ENCODE assay signal across 17 cellular contexts in genomic region chr15:66570327-66570726, GRCh38. TPM values are rescaled to one million over a fixed set of nuclear protein-coding genes. Genes with fewer than 3 reads are reported as not detected.
DNase-seq lines count a peak whose midpoint lies in the region; ATAC-seq, FAIRE-seq and TF ChIP-seq lines count a peak whose summit lies in the region.
"Had no signal": no experiment of that assay in that cellular context is flagged by ENCODE, and none has a peak within 500 bp of the region (broad histone marks: within the 10 kb centered on the region; RNA-seq: fewer than 3 reads in every experiment).

No MANE protein-coding gene starts in this region.

- H4K20me1 ChIP-seq in IMR-90 (ENCODE audit: insufficient read depth, low read length), result no peaks in the 10 kb centered on the region; the same call in 1 of the 2 replicates
- H4K20me1 ChIP-seq: BLaER1 had no signal

- H3K4me3 Mint-ChIP-seq in neural crest cell, result no peak overlapping the region
- H3K4me3 Mint-ChIP-seq in natural killer cell, result no peak overlapping the region
- H3K4me3 Mint-ChIP-seq: CD8-positive, alpha-beta memory T cell had no signal

- POLR2A ChIA-PET in IMR-90 (lab: Charles Lee; ENCODE audit: unreplicated experiment), result no interaction called here

- no peak overlapping the region for H3K9ac ChIP-seq in IMR-90 (ENCODE audit: low read depth, low read length)
- no peak overlapping the region for H3K9ac ChIP-seq in kidney (ENCODE audit: low read length in 2 of 2)
- H3K9ac ChIP-seq: BLaER1, GM23248 had no signal

- FAIRE-seq in kidney (lab: Jason Lieb, UNC), result no peak
- FAIRE-seq: H54 had no signal

- H3K36me3 Mint-ChIP-seq in neural crest cell (ENCODE audit: low read depth), result no peaks in the 10 kb centered on the region
- H3K36me3 Mint-ChIP-seq in natural killer cell, result no peaks in the 10 kb centered on the region
- H3K36me3 Mint-ChIP-seq: CD8-positive, alpha-beta memory T cell had no signal

- CTCF ChIA-PET in IMR-90 (lab: Yijun Ruan, JAX), result no interaction called here

- H3K23ac ChIP-seq in IMR-90 (ENCODE audit: low read depth, low read length), result no peak overlapping the region

- H4K5ac ChIP-seq in IMR-90 (ENCODE audit: low read depth, low read length), result no peak overlapping the region

- no peak overlapping the region for H2BK20ac ChIP-seq in IMR-90 (ENCODE audit: low read depth, low read length)

- dilution Hi-C loops in IMR-90 (cut with HindIII; ENCODE audit: low sequenced_read_pairs, unreplicated experiment), result no loop called here

- TF ChIP-seq CTCF in IMR-90 (conservative IDR thresholded peaks at IDR 0.05; ENCODE audit: low read depth, low read length) (no peak), kidney (IDR thresholded peaks at IDR 0.05; ENCODE audit: borderline replicate concordance, extremely low read depth, insufficient read depth) (no peak), neural crest cell (conservative IDR thresholded peaks at IDR 0.05) (no peak), suprapubic skin (IDR thresholded peaks at IDR 0.05) (no peak), natural killer cell (IDR thresholded peaks at IDR 0.05) (no peak)

- H2BK120ac ChIP-seq in IMR-90 (ENCODE audit: low read depth, low read length), result no peak overlapping the region

- H3K4ac ChIP-seq in IMR-90 (ENCODE audit: low read depth, low read length), result no peak overlapping the region

- H3K4me1 Mint-ChIP-seq in neural crest cell (peaks cover 24% of the 10 kb centered on the region), natural killer cell (peaks cover 7% of the 10 kb centered on the region in 2 donors)

- TF ChIP-seq POLR2A in IMR-90 (IDR thresholded peaks at IDR 0.05; ENCODE audit: low read depth, low read length), result no peak
- no peak for TF ChIP-seq POLR2A in suprapubic skin (IDR thresholded peaks at IDR 0.05)

- no peak overlapping the region for H3K18ac ChIP-seq in IMR-90 (ENCODE audit: low read depth, low read length)

- 74% methylated on average over 3 of the region's 3 CpGs; no CpG with 5 or more reads in 1 of the 2 experiments for WGBS in IMR-90 (ENCODE audit: extremely low coverage in 2 of 2, insufficient read length in 1 of 2), 2 experiments
- 80% methylated on average over 3 of the region's 3 CpGs for WGBS in suprapubic skin

- H3K27me3 ChIP-seq in IMR-90 (ENCODE audit: control insufficient read depth, insufficient read depth, low read length) (no peaks in the 10 kb centered on the region), suprapubic skin (no peaks in the 10 kb centered on the region)
- H3K27me3 ChIP-seq: BLaER1 had no signal

- H3K56ac ChIP-seq in IMR-90 (ENCODE audit: extremely low read depth, insufficient read depth, low read length), result no peak overlapping the region

- H3K4me2 ChIP-seq in IMR-90 (ENCODE audit: low read depth, low read length), result no peak overlapping the region
- H3K4me2 ChIP-seq: BLaER1 had no signal

- no peak overlapping the region for H4K91ac ChIP-seq in IMR-90 (ENCODE audit: insufficient read depth, low read depth, low read length)

- H3K79me1 ChIP-seq in IMR-90 (ENCODE audit: low read depth in 1 of 2, low read length in 2 of 2), result peaks cover 0 to 3% of the 10 kb centered on the region in 2 experiments; a peak in 1 of 4 replicates

- no TSS peak for BruUV-seq in IMR-90 (replicated peaks; lab: Mats Ljungman, UMichigan)

- no peaks in the 10 kb centered on the region for H3K36me3 ChIP-seq in IMR-90 (ENCODE audit: control insufficient read depth, insufficient read depth, low read length)
- no peaks in the 10 kb centered on the region for H3K36me3 ChIP-seq in kidney (ENCODE audit: control insufficient read depth in 1 of 2, insufficient read depth in 2 of 2, low read length in 2 of 2)
- H3K36me3 ChIP-seq in suprapubic skin, result no peaks in the 10 kb centered on the region
- H3K36me3 ChIP-seq: BLaER1 had no signal

- H3K27ac Mint-ChIP-seq in neural crest cell (ENCODE audit: unreplicated experiment) (peak overlapping the region; percentile 15), natural killer cell (no peak overlapping the region)

- no peak overlapping the region for H4K8ac ChIP-seq in IMR-90 (ENCODE audit: low read depth in 2 of 2, low read length in 2 of 2)

- peaks cover 20% of the 10 kb centered on the region for H3K4me1 ChIP-seq in IMR-90 (ENCODE audit: control insufficient read depth, insufficient read depth, low read length)
- H3K4me1 ChIP-seq in kidney (ENCODE audit: control insufficient read depth in 1 of 2, insufficient read depth in 1 of 2, low read depth in 1 of 2, low read length in 2 of 2), result no peaks in the 10 kb centered on the region
- H3K4me1 ChIP-seq in suprapubic skin, result no peaks in the 10 kb centered on the region

- in situ Hi-C loops in IMR-90 (cut with MboI; ENCODE audit: low sequenced_read_pairs), result no loop called here

- intact Hi-C loops in IMR-90 (cut with micrococcal nuclease), result no loop called here
- intact Hi-C loops in kidney (cut with DNase I), result no loop called here
- intact Hi-C loops in natural killer cell (cut with micrococcal nuclease), result no loop called here

- no peak for TF ChIP-seq EP300 in suprapubic skin (IDR thresholded peaks at IDR 0.05)

- H3K27ac ChIP-seq in IMR-90 (ENCODE audit: insufficient read depth, low read length), result no peak overlapping the region
- H3K27ac ChIP-seq in kidney (ENCODE audit: low read depth in 2 of 2, low read length in 2 of 2), result no peak overlapping the region
- H3K27ac ChIP-seq in suprapubic skin, result no peak overlapping the region
- H3K27ac ChIP-seq: BLaER1, GM23248, HL-60 had no signal

- peak overlapping the region; percentile 37; the same call in 1 of the 2 replicates for H2AK5ac ChIP-seq in IMR-90 (ENCODE audit: low read depth, low read length)

- no peaks in the 10 kb centered on the region for H3K9me3 Mint-ChIP-seq in neural crest cell
- no peaks in the 10 kb centered on the region for H3K9me3 Mint-ChIP-seq in natural killer cell
- H3K9me3 Mint-ChIP-seq: CD8-positive, alpha-beta memory T cell had no signal

- no peak overlapping the region for H3K14ac ChIP-seq in IMR-90 (replicated peaks; ENCODE audit: low read depth, low read length)

- no peak overlapping the region for H2BK5ac ChIP-seq in IMR-90 (ENCODE audit: low read depth, low read length, poor library complexity, severe bottlenecking)

- H3K27me3 Mint-ChIP-seq in neural crest cell (ENCODE audit: low read depth), result no peaks in the 10 kb centered on the region
- H3K27me3 Mint-ChIP-seq in natural killer cell (ENCODE audit: low read depth in 2 of 2), result no peaks in the 10 kb centered on the region

- ATAC-seq in IMR-90 (ENCODE audit: low read depth) (no peak), natural killer cell (no peak)
- ATAC-seq: HCT116 had no signal

- H2AK9ac ChIP-seq in IMR-90 (replicated peaks; ENCODE audit: low read depth, low read length, poor library complexity), result no peak overlapping the region

- TF ChIP-seq RAD21 in IMR-90 (IDR thresholded peaks at IDR 0.05; ENCODE audit: low read length), result no peak

- H3K4me3 ChIP-seq in IMR-90 (ENCODE audit: insufficient read depth, low read depth, low read length) (no peak overlapping the region), kidney (ENCODE audit: low read length in 2 of 2) (no peak overlapping the region), suprapubic skin (no peak overlapping the region)
- H3K4me3 ChIP-seq: BLaER1, GM23248 had no signal

- H3K9me3 ChIP-seq in IMR-90 (ENCODE audit: control insufficient read depth, insufficient read depth, low read length), result no peaks in the 10 kb centered on the region
- no peaks in the 10 kb centered on the region for H3K9me3 ChIP-seq in kidney (ENCODE audit: control insufficient read depth in 1 of 2, low read length in 2 of 2)
- H3K9me3 ChIP-seq in suprapubic skin, result no peaks in the 10 kb centered on the region
- H3K9me3 ChIP-seq: BLaER1 had no signal

- peaks cover 12% of the 10 kb centered on the region for H3K9me1 ChIP-seq in IMR-90 (ENCODE audit: insufficient read depth, low read length)

- DNase-seq in IMR-90 (no peak), kidney (peak; percentile 19), neural crest cell (ENCODE audit: low read depth, low spot score) (no peak), suprapubic skin (ENCODE audit: low spot score in 2 of 2) (peak; percentile 27 to 54), NCI-H774 (lab: John Stamatoyannopoulos, UW) (no peak), natural killer cell (no peak), COLO829 (ENCODE audit: low spot score) (no peak)
- DNase-seq: 8988T; AML-193; CD8-positive, alpha-beta memory T cell; DMS53; GF-D8; GM23248 had no signal

- no peak overlapping the region for H2BK15ac ChIP-seq in IMR-90 (ENCODE audit: low read depth, low read length)

- no peak overlapping the region for H2AFZ ChIP-seq in IMR-90 (replicated peaks; ENCODE audit: low read length, poor library complexity)
- H2AFZ ChIP-seq: GM23248 had no signal

TF ChIP-seq in IMR-90, 13 proteins besides CTCF, POLR2A, EP300 and RAD21:
- TF ChIP-seq MAFK (IDR thresholded peaks at IDR 0.05; ENCODE audit: low read depth, low read length) (no peak), BHLHE40 (IDR thresholded peaks at IDR 0.05; ENCODE audit: low read depth, low read length) (no peak), NFE2L2 (IDR thresholded peaks at IDR 0.05; ENCODE audit: low read depth, low read length) (no peak), CHD1 (IDR thresholded peaks at IDR 0.05; ENCODE audit: low read depth, low read length) (no peak), SMC3 (IDR thresholded peaks at IDR 0.05; ENCODE audit: low read depth, low read length) (no peak), RFX5 (IDR thresholded peaks at IDR 0.05; ENCODE audit: low read depth, low read length) (no peak), RCOR1 (IDR thresholded peaks at IDR 0.05; ENCODE audit: insufficient replicate concordance, low read length) (no peak)

RNA-seq across cellular contexts. Expression of gene LCTL, which starts 4.5 kb away (rescaled TPM):
- total RNA-seq in IMR-90 (2012; rRNA removed) (8.9 and 10.4 TPM in 2 replicates), kidney (not detected), neural crest cell (2.1 and 2.7 TPM in 2 replicates), suprapubic skin (under 1 TPM in 1 of 4 donors, not detected in 3; 0.23 TPM), natural killer cell (not detected)
- polyA plus RNA-seq in IMR-90 (2012; rRNA removed) (10.3 and 10.5 TPM in 2 replicates), kidney (ENCODE audit: insufficient read depth, low read depth, low replicate concordance) (not detected)
- polyA plus RNA-seq in IMR-90 (2012; cell fraction: cytosol; rRNA removed), result 4.7 and 8.1 TPM in 2 replicates
- polyA plus RNA-seq in IMR-90 (2012; cell fraction: nucleus; rRNA removed; ENCODE audit: low replicate concordance), result 10.0 and 14.8 TPM in 2 replicates
- total RNA-seq: CD8-positive, alpha-beta memory T cell; GM23248 had no signal
- polyA plus RNA-seq: CD8-positive, alpha-beta memory T cell had no signal

Comparison
In these comparisons a context has a peak if more than half of its experiments do, and no peak if none do; other contexts are left out.
1. DNase-seq: peak in kidney (single experiment) and suprapubic skin (2 of 2); none in IMR-90 (single experiment), neural crest cell (single experiment), NCI-H774 (single experiment), natural killer cell (single experiment) and COLO829 (single experiment).